ENCODE assay signal across 10 cellular contexts in genomic region chr16:19397372-19397771, GRCh38. TPM values are rescaled to one million over a fixed set of nuclear protein-coding genes. Genes with fewer than 3 reads are reported as not detected.
DNase-seq lines count a peak whose midpoint lies in the region; TF ChIP-seq lines count a peak whose summit lies in the region.
"Not testable (repeated sequence)": the region's sequence is repeated elsewhere in the genome, so short reads cannot be mapped to it uniquely, and the experiment has no call there.
"Had no signal": no experiment of that assay in that cellular context is flagged by ENCODE, and none has a peak within 500 bp of the region (broad histone marks: within the 10 kb centered on the region; RNA-seq: fewer than 3 reads in every experiment).

No MANE protein-coding gene starts in this region.

- H3K9ac ChIP-seq in liver (ENCODE audit: low read depth in 1 of 2, low read length in 2 of 2): not testable (repeated sequence)

- H3K27me3 ChIP-seq in Peyer's patch; liver (ENCODE audit: control insufficient read depth in 4 of 4, insufficient read depth in 4 of 4, low read length in 3 of 4); prostate gland (replicated peaks; ENCODE audit: insufficient read depth): not testable (repeated sequence)

- intact Hi-C loops in Calu3 (cut with micrococcal nuclease; ENCODE audit: unreplicated experiment): loop anchor here (2.0 kb wide), 2 partner anchors 13 to 21 kb away; no protein-coding TSS in a partner anchor
- intact Hi-C loops in prostate gland (cut with DNase I): loop anchor here (10.0 kb wide), 1 partner anchor 97 kb away; no protein-coding TSS in a partner anchor

- peaks cover 0 to 19% (median 0%) of the 10 kb centered on the region in 4 donors for H3K9me3 ChIP-seq in Peyer's patch
- H3K9me3 ChIP-seq in liver (ENCODE audit: control insufficient read depth in 4 of 4, low read length in 3 of 4); prostate gland: not testable (repeated sequence)

- H3K27me3 Mint-ChIP-seq in Calu3 (ENCODE audit: unreplicated experiment); mesothelial cell of epicardium (ENCODE audit: low read depth); type B pancreatic cell: not testable (repeated sequence)

- H3K36me3 Mint-ChIP-seq in Calu3 (ENCODE audit: insufficient read depth, unreplicated experiment): peaks cover 45% of the 10 kb centered on the region
- not testable (repeated sequence) for H3K36me3 Mint-ChIP-seq in mesothelial cell of epicardium, type B pancreatic cell

- 24% methylated on average over 2 of the region's 2 CpGs for WGBS in liver
- 25% methylated on average over 2 of the region's 2 CpGs for WGBS in prostate gland

- not testable (repeated sequence) for H3K4me3 Mint-ChIP-seq in Calu3 (ENCODE audit: low read depth, unreplicated experiment); mesothelial cell of epicardium; type B pancreatic cell

- not testable (repeated sequence) for TF ChIP-seq CTCF in Calu3 (IDR thresholded peaks at IDR 0.05; ENCODE audit: unreplicated experiment); Peyer's patch (IDR thresholded peaks at IDR 0.05); liver (IDR thresholded peaks at IDR 0.05; ENCODE audit: low read depth, low read length, missing input control); mesothelial cell of epicardium (IDR thresholded peaks at IDR 0.05; ENCODE audit: unreplicated experiment); prostate gland (IDR thresholded peaks at IDR 0.05); type B pancreatic cell (conservative IDR thresholded peaks at IDR 0.05)

- H3K4me1 ChIP-seq in Peyer's patch (peaks cover 0 to 22% (median 1%) of the 10 kb centered on the region in 4 donors), liver (ENCODE audit: control insufficient read depth in 4 of 4, insufficient read depth in 4 of 4, low read length in 3 of 4) (peaks cover 3 to 14% (median 8%) of the 10 kb centered on the region in 4 donors), prostate gland (replicated peaks) (peaks cover 12% of the 10 kb centered on the region)

- TF ChIP-seq RAD21 in liver (IDR thresholded peaks at IDR 0.05): not testable (repeated sequence)

- DNase-seq in Calu3; Peyer's patch; mesothelial cell of epicardium (ENCODE audit: low spot score in 2 of 2, unreplicated experiment in 2 of 2); prostate gland (ENCODE audit: low spot score); type B pancreatic cell (ENCODE audit: extremely low spot score, unreplicated experiment): not testable (repeated sequence)

- H3K9me3 Mint-ChIP-seq in Calu3 (ENCODE audit: low read depth, unreplicated experiment) (peaks cover 16% of the 10 kb centered on the region), mesothelial cell of epicardium (peaks cover 22% of the 10 kb centered on the region), type B pancreatic cell (peaks cover 12% of the 10 kb centered on the region)

- not testable (repeated sequence) for H3K36me3 ChIP-seq in Peyer's patch; liver (ENCODE audit: control insufficient read depth in 4 of 4, insufficient read depth in 3 of 4, low read depth in 1 of 4, low read length in 3 of 4); prostate gland

- not testable (repeated sequence) for TF ChIP-seq POLR2A in Peyer's patch (IDR thresholded peaks at IDR 0.05); prostate gland (IDR thresholded peaks at IDR 0.05)

- CTCF ChIA-PET in Calu3 (lab: Charles Lee): interaction anchor here (0.6 to 0.9 kb wide), 2 partner anchors 15 to 1820 kb away, joined by 5 read pairs; no protein-coding TSS in a partner anchor

- H3K27ac Mint-ChIP-seq in Calu3 (ENCODE audit: unreplicated experiment): peak overlapping the region; percentile 95
- peak overlapping the region; percentile 91 for H3K27ac Mint-ChIP-seq in mesothelial cell of epicardium
- H3K27ac Mint-ChIP-seq in type B pancreatic cell: peak overlapping the region; percentile 97

- H3K27ac ChIP-seq in Peyer's patch (peak overlapping the region in 3 of 4 donors; percentile 59 to 76 (median 59)), liver (ENCODE audit: low read depth in 1 of 2, low read length in 2 of 2) (peak overlapping the region; percentile 62 to 73), prostate gland (peak overlapping the region; percentile 72 to 81)

- not testable (repeated sequence) for H3K4me3 ChIP-seq in Peyer's patch; liver (ENCODE audit: low read depth in 1 of 3, low read length in 3 of 3); prostate gland

- not testable (repeated sequence) for BruUV-seq in Calu3 (replicated peaks; lab: Mats Ljungman, UMichigan)

- peaks cover 51% of the 10 kb centered on the region for H3K4me1 Mint-ChIP-seq in Calu3 (ENCODE audit: low read depth, unreplicated experiment)
- H3K4me1 Mint-ChIP-seq in mesothelial cell of epicardium: peaks cover 43% of the 10 kb centered on the region
- H3K4me1 Mint-ChIP-seq in type B pancreatic cell (ENCODE audit: unreplicated experiment): peaks cover 29% of the 10 kb centered on the region

RNA-seq across cellular contexts. Expression of gene TMC5, which starts 20.3 kb away (rescaled TPM):
- total RNA-seq in Calu3 (2022) (117 and 149 TPM in 2 replicates), Peyer's patch (100 to 1,000 TPM in 3 of 4 donors, 10 to 100 TPM in 1; 26.4 to 218 (median 175) TPM), liver (1 to 10 TPM in 1 of 2 donors, under 1 TPM in 1; 0.50 to 1.2 TPM), mesothelial cell of epicardium (1.4 to 2.2 TPM (median 1.6 TPM) in 3 replicates), prostate gland (10 to 100 TPM; 24.5 to 54.8 TPM), type B pancreatic cell (ENCODE audit: low replicate concordance) (9.1 and 22.1 TPM in 2 replicates)
- polyA plus RNA-seq in liver: 1 to 10 TPM in 1 of 2 donors, under 1 TPM in 1; 0.54 to 1.1 TPM
- total RNA-seq: CD4-positive, alpha-beta T cell; GM23248; H4 had no signal
- polyA plus RNA-seq: BJ, GM23248 had no signal
